In the genomic region with DNA sequence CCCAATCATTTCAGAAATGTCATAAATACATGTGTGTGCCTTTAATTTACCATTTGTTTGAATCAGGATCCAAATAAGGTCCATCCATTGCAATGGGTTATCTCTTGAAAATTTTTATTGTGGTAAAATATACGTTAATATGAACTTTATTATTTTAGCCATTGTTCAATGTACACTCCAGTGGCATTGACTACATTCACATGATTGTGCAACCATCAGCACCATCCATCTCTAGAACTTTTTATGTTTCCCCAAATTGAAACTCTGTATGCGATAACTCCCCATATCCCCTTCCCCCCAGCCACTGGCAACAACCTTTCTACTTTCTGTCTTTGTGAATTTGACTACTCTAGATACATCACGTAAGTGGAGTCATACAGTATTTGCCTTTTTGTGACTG, we compare ENCODE assay signal across 31 cellular contexts.
"Had no signal": no experiment of that assay in that cellular context is flagged by ENCODE, and none has a peak within 500 bp of the region (broad histone marks: within the 10 kb centered on the region; RNA-seq: fewer than 3 reads in every experiment).

No MANE protein-coding gene starts in this region.

- H3K9me3 Mint-ChIP-seq: immature natural killer cell; natural killer cell; nephron progenitor cell; neural progenitor cell; stimulated activated naive B cell treated with anti-CD40 and anti-IgM and Interleukin-4, amounts not matched to agents 10 μg/mL and 1 μg/mL and 100 μg/mL, for 72 hours had no signal

- H3K9me3 ChIP-seq: left lung, lower lobe of right lung, neutrophil, ovary, right atrium auricular region, stomach, testis, thyroid gland, transverse colon, upper lobe of right lung had no signal

- H3K4me3 ChIP-seq: left lung, lower lobe of right lung, neural progenitor cell, ovary, right atrium auricular region, skin epidermis, stomach, testis, thyroid gland, transverse colon, upper lobe of right lung had no signal

- H3K4me2 ChIP-seq: neural progenitor cell had no signal

- H3K27ac Mint-ChIP-seq: natural killer cell; nephron progenitor cell; neural progenitor cell; progenitor cell of endocrine pancreas; stimulated activated naive B cell treated with anti-CD40 and anti-IgM and Interleukin-4, amounts not matched to agents 10 μg/mL and 1 μg/mL and 100 μg/mL, for 72 hours had no signal

- H3K4me3 Mint-ChIP-seq: immature natural killer cell; natural killer cell; nephron progenitor cell; neural progenitor cell; stimulated activated naive B cell treated with anti-CD40 and anti-IgM and Interleukin-4, amounts not matched to agents 10 μg/mL and 1 μg/mL and 100 μg/mL, for 72 hours had no signal

- FAIRE-seq: islet of Langerhans, kidney, urothelium cell line had no signal

- H3K36me3 ChIP-seq: neural progenitor cell, ovary had no signal

- ATAC-seq: left colon; left lung; lower lobe of right lung; natural killer cell; sciatic nerve; stimulated activated naive B cell treated with anti-CD40 and anti-IgM and Interleukin-4, amounts not matched to agents 10 μg/mL and 1 μg/mL and 100 μg/mL, for 72 hours; stimulated activated naive CD8-positive, alpha-beta T cell treated with anti-CD3 and anti-CD28 coated beads, Interleukin-15, Interleukin-2, amounts not matched to agents 100 U/mL and 50 U/mL, for 24 hours; upper lobe of right lung had no signal

- H3K27me3 Mint-ChIP-seq: progenitor cell of endocrine pancreas; stimulated activated naive B cell treated with anti-CD40 and anti-IgM and Interleukin-4, amounts not matched to agents 10 μg/mL and 1 μg/mL and 100 μg/mL, for 72 hours had no signal

- H3K4me1 ChIP-seq: lower lobe of right lung, right atrium auricular region, testis, transverse colon, upper lobe of right lung had no signal

- H3K4me1 Mint-ChIP-seq: immature natural killer cell, natural killer cell, nephron progenitor cell, neural progenitor cell had no signal

- DNase-seq: hypothalamus; immature natural killer cell; kidney; left colon; left lung; lower lobe of right lung; mammary epithelial cell; mesenchymal stem cell; natural killer cell; nephron progenitor cell; occipital lobe; ovary; stimulated activated CD4-positive, alpha-beta T cell treated with anti-CD3 and anti-CD28 coated beads, Interleukin-12 subunit alpha, Interleukin-12 subunit beta, amount 100 ng/mL, for 4 hours; stimulated activated CD4-positive, alpha-beta T cell treated with anti-CD3 and anti-CD28 coated beads, Interleukin-15, amount 100 ng/mL, for 24 hours; stimulated activated CD4-positive, alpha-beta T cell treated with anti-CD3 and anti-CD28 coated beads, Interleukin-2, amount 100 ng/mL, for 24 hours; stimulated activated CD4-positive, alpha-beta T cell treated with anti-CD3 and anti-CD28 coated beads, Interleukin-4, amount 100 ng/mL, for 1 hour; stimulated activated naive B cell treated with anti-CD40 and anti-IgM and Interleukin-4, amounts not matched to agents 10 μg/mL and 1 μg/mL and 100 μg/mL, for 72 hours; stimulated activated naive CD8-positive, alpha-beta T cell treated with anti-CD3 and anti-CD28 coated beads, Interleukin-15, Interleukin-2, amounts not matched to agents 100 U/mL and 50 U/mL, for 24 hours; stomach; testis; thyroid gland; transverse colon; upper lobe of right lung had no signal

- H3K9ac ChIP-seq: neural progenitor cell had no signal

- H2AFZ ChIP-seq: neural progenitor cell had no signal

- H3K27me3 ChIP-seq: left lung, neural progenitor cell, neutrophil, ovary, right atrium auricular region, stomach, testis, thyroid gland, transverse colon, upper lobe of right lung had no signal

- H3K27ac ChIP-seq: left lung, lower lobe of right lung, neural progenitor cell, neutrophil, ovary, right atrium auricular region, skin epidermis, stomach, testis, transverse colon, upper lobe of right lung had no signal
